17 cellular contexts compared by ENCODE assay signal in genomic region chr4:168781341-168781740, GRCh38.
"Had no signal": no experiment of that assay in that cellular context is flagged by ENCODE, and none has a peak within 500 bp of the region (broad histone marks: within the 10 kb centered on the region; RNA-seq: fewer than 3 reads in every experiment).

No MANE protein-coding gene starts in this region.

- H3K4me1 Mint-ChIP-seq: natural killer cell had no signal

- H3K4me3 ChIP-seq: body of pancreas, mucosa of descending colon, ovary had no signal

- H3K9me3 Mint-ChIP-seq: natural killer cell had no signal

- DNase-seq: activated CD4-positive, alpha-beta T cell treated with anti-CD3 and anti-CD28 coated beads for 48 hours; activated CD8-positive, alpha-beta memory T cell treated with anti-CD3 and anti-CD28 coated beads, Interleukin-2, amount 50 U/mL, for 4 hours; activated CD8-positive, alpha-beta T cell treated with anti-CD3 and anti-CD28 coated beads, Interleukin-2, amount 10 ng/mL, durations not matched to agents 7 days and 5 days; activated gamma-delta T cell; activated T-cell treated with anti-CD3 and anti-CD28 coated beads, Interleukin-2, amount 50 U/mL, for 72 hours; amniotic stem cell; body of pancreas; mucosa of descending colon; natural killer cell; ovary; stimulated activated CD4-positive, alpha-beta T cell treated with anti-CD3 and anti-CD28 coated beads, Interleukin-2, amount 100 ng/mL, for 48 hours; stimulated activated naive CD4-positive, alpha-beta T cell treated with Interleukin-2 at 50 U/mL for 16 hours; substantia nigra; T-helper 2 cell had no signal

- H3K27ac ChIP-seq: body of pancreas, ovary had no signal

- H3K36me3 Mint-ChIP-seq: activated naive CD8-positive, alpha-beta T cell had no signal

- H3K36me3 ChIP-seq: ovary had no signal

- H3K27me3 ChIP-seq: body of pancreas, ovary had no signal

- H3K4me3 Mint-ChIP-seq: activated CD8-positive, alpha-beta T cell treated with anti-CD3 and anti-CD28 coated beads, Interleukin-2, amount 10 ng/mL, durations not matched to agents 7 days and 5 days; activated naive CD8-positive, alpha-beta T cell; activated T-cell treated with anti-CD3 and anti-CD28 coated beads, Interleukin-2, amount 50 U/mL, for 72 hours; natural killer cell; type B pancreatic cell had no signal

- H3K27me3 Mint-ChIP-seq: type B pancreatic cell had no signal

- FAIRE-seq: frontal cortex had no signal

- H3K4me1 ChIP-seq: body of pancreas had no signal

- H3K27ac Mint-ChIP-seq: activated CD8-positive, alpha-beta T cell treated with anti-CD3 and anti-CD28 coated beads, Interleukin-2, amount 10 ng/mL, durations not matched to agents 7 days and 5 days; activated naive CD8-positive, alpha-beta T cell; activated T-cell treated with anti-CD3 and anti-CD28 coated beads, Interleukin-2, amount 50 U/mL, for 72 hours; natural killer cell; type B pancreatic cell had no signal

- H3K9me3 ChIP-seq: body of pancreas, mucosa of descending colon, ovary had no signal
